Comparison of ENCODE assay signal across 10 cellular contexts in the genomic region with DNA sequence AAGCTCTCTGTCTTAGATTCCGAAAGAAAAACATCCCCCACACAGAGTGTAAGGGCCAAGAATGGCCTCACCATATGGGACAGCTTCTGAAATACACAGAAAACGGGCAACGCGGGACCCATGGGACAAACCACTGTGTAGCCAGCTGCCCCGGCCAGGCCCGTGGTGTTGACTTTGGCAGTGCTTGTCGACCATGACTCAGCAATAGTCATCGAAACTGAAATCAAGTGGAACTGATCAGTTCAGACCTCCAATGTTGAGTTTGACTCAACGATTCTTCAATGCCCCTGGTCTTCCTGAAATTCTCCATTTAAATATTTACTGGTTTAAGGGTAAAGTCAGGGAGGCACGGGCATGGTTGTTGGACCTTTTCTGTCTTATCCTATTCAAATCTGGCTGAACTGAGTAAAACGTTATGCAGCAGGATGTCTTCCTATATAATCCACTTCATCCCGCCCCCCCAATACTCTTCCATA. TPM values are rescaled to one million over a fixed set of nuclear protein-coding genes. Genes with fewer than 3 reads are reported as not detected.
A peak's percentile ranks its signal among the peaks of the same experiment; 100 is the strongest.
DNase-seq lines count a peak whose midpoint lies in the region; ATAC-seq and TF ChIP-seq lines count a peak whose summit lies in the region.
"Had no signal": no experiment of that assay in that cellular context is flagged by ENCODE, and none has a peak within 500 bp of the region (broad histone marks: within the 10 kb centered on the region; RNA-seq: fewer than 3 reads in every experiment).

No MANE protein-coding gene starts in this region.

- WGBS in heart right ventricle, 2 donors: 61 to 70% methylated on average over 12 of the region's 12 CpGs

- ATAC-seq in heart right ventricle: peak; percentile 63 to 88 (median 76)
- ATAC-seq in HG02840 (IDR thresholded peaks at IDR 0.05; ENCODE audit: low FRiP score, unreplicated experiment): no peak
- no peak for ATAC-seq in HG02623 (IDR thresholded peaks at IDR 0.05; ENCODE audit: unreplicated experiment)

- H3K9me3 ChIP-seq in heart right ventricle: no peaks in the 10 kb centered on the region
- H3K9me3 ChIP-seq in subcutaneous abdominal adipose tissue (ENCODE audit: control insufficient read depth in 5 of 5, low read length in 5 of 5): no peaks in the 10 kb centered on the region
- H3K9me3 ChIP-seq: neutrophil had no signal

- H3K27me3 ChIP-seq in heart right ventricle (no peaks in the 10 kb centered on the region), subcutaneous abdominal adipose tissue (ENCODE audit: control insufficient read depth in 5 of 5, insufficient read depth in 4 of 5, low read length in 5 of 5) (no peaks in the 10 kb centered on the region)
- H3K27me3 ChIP-seq: neutrophil had no signal

- TF ChIP-seq CTCF in heart right ventricle (IDR thresholded peaks at IDR 0.05): no peak

- H3K27ac ChIP-seq in heart right ventricle (peak overlapping the region in 8 of 10 donors; percentile 7 to 79 (median 56)), subcutaneous abdominal adipose tissue (ENCODE audit: low read depth, low read length) (peak overlapping the region; percentile 90)
- H3K27ac ChIP-seq: neutrophil had no signal

- H3K36me3 ChIP-seq in heart right ventricle (no peaks in the 10 kb centered on the region), subcutaneous abdominal adipose tissue (ENCODE audit: control insufficient read depth in 5 of 5, insufficient read depth in 5 of 5, low read length in 5 of 5) (peaks cover 0 to 6% (median 0%) of the 10 kb centered on the region in 5 donors)
- H3K36me3 ChIP-seq: neutrophil had no signal

- peak overlapping the region in 1 of 5 donors; percentile 19 for H3K9ac ChIP-seq in subcutaneous abdominal adipose tissue (ENCODE audit: low read length in 5 of 5)

- intact Hi-C loops in heart right ventricle (cut with DNase I): loop anchor here in 1 of 10 donors (10.0 kb wide), 1 partner anchor 64 kb away; no protein-coding TSS in a partner anchor

- H3K4me1 ChIP-seq in heart right ventricle: peaks cover 18 to 90% (median 50%) of the 10 kb centered on the region in 9 donors
- H3K4me1 ChIP-seq in subcutaneous abdominal adipose tissue (ENCODE audit: control insufficient read depth in 5 of 5, insufficient read depth in 5 of 5, low read length in 5 of 5): peaks cover 11 to 47% (median 41%) of the 10 kb centered on the region in 5 donors

- DNase-seq in HK-2 (ENCODE audit: unreplicated experiment): peak; percentile 73
- peak; percentile 64 for DNase-seq in T1000 (lab: John Stamatoyannopoulos, UW)
- peak; percentile 72 to 74 for DNase-seq in heart right ventricle
- no peak for DNase-seq in Kasumi-1 (lab: John Stamatoyannopoulos, UW)
- no peak for DNase-seq in NCI-H524 treated with DMSO at 0.1 percent for 48 hours (lab: John Stamatoyannopoulos, UW)
- DNase-seq: activated gamma-delta T cell treated with Interleukin-2 at 50 U/mL for 16 hours had no signal

- peak overlapping the region in 1 of 10 donors; percentile 7 for H3K4me3 ChIP-seq in heart right ventricle
- peak overlapping the region in 1 of 5 donors; percentile 11 for H3K4me3 ChIP-seq in subcutaneous abdominal adipose tissue (ENCODE audit: low read depth in 1 of 5, low read length in 5 of 5)

RNA-seq across cellular contexts. Expression of a gene that starts 27.5 kb away (rescaled TPM):
- total RNA-seq in heart right ventricle: 10 to 100 TPM in 6 of 10 donors, 1 to 10 TPM in 4; 7.9 to 15.2 (median 11.7) TPM
- polyA plus RNA-seq in heart right ventricle: 1 to 10 TPM; 1.6 to 4.0 TPM

Comparison
In these comparisons a context has a peak if more than half of its experiments do, and no peak if none do; other contexts are left out.
1. DNase-seq: peak in HK-2 (single experiment), T1000 (single experiment) and heart right ventricle (2 of 2); none in Kasumi-1 (0 of 2) and NCI-H524 treated with DMSO at 0.1 percent for 48 hours (single experiment).
2. ATAC-seq: peak in heart right ventricle (8 of 8); none in HG02840 (single experiment) and HG02623 (single experiment).